In the genomic region with DNA sequence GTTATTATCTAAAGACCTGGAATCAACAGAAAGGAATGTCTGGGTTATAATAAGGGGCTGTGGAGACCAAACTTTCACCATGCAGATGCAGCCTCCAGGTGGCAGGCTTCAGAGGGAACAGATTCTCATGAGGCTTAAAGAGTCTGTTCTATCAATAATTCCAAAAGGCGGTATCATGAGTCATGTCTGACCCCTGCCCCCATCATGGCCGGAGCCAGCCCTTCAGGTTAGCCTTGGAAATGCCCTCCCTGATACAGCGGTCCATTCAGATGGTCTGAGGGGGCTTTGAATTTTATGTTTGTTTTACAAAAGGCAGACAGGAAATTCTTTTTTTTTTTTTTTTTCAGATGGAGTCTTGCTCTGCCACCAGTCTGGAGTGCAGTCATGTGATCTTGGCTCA, we compare ENCODE assay signal across 8 cellular contexts. TPM values are rescaled to one million over a fixed set of nuclear protein-coding genes. Genes with fewer than 3 reads are reported as not detected.
DNase-seq lines count a peak whose midpoint lies in the region; ATAC-seq and TF ChIP-seq lines count a peak whose summit lies in the region.

No MANE protein-coding gene starts in this region.

- no peak for ATAC-seq in GM19452 (IDR thresholded peaks at IDR 0.05; ENCODE audit: unreplicated experiment)

- H3K9ac ChIP-seq in GM23248, result no peak overlapping the region

- 0 to 5% methylated on average over 3 of the region's 3 CpGs for WGBS in GM23248 (ENCODE audit: low coverage in 1 of 2, low lambda C conversion rate in 2 of 2, missing lambda C conversion rate in 2 of 2), 2 experiments

- H3K27me3 Mint-ChIP-seq in CD14-positive monocyte (ENCODE audit: low read depth in 3 of 3), result peaks cover 4 to 9% (median 6%) of the 10 kb centered on the region in 3 donors
- H3K27me3 Mint-ChIP-seq in activated naive CD8-positive, alpha-beta T cell treated with anti-CD3 and anti-CD28 coated beads for 36 hours, result no peaks in the 10 kb centered on the region

- H3K9me2 ChIP-seq in GM23248 (ENCODE audit: insufficient read depth), result no peaks in the 10 kb centered on the region

- DNase-seq in CD14-positive monocyte (ENCODE audit: low spot score) (no peak), GM23248 (peak; percentile 81), NCI-H69 (lab: John Stamatoyannopoulos, UW) (peak; percentile 78), iPS-NIHi7 (ENCODE audit: extremely low spot score) (peak; percentile 57), NCI-H128 (lab: John Stamatoyannopoulos, UW; ENCODE audit: unreplicated experiment) (no peak)
- peak; percentile 25 for DNase-seq in activated naive CD8-positive, alpha-beta T cell treated with anti-CD3 and anti-CD28 coated beads for 36 hours
- peak; percentile 15 to 17 for DNase-seq in stimulated activated CD4-positive, alpha-beta T cell treated with anti-CD3 and anti-CD28 coated beads, Interleukin-4, amount 100 ng/mL, for 4 hours

- no peak overlapping the region for H3K4me3 ChIP-seq in GM23248

- H3K36me3 Mint-ChIP-seq in CD14-positive monocyte, result peaks cover 4 to 8% of the 10 kb centered on the region in 2 donors
- peaks cover 5% of the 10 kb centered on the region for H3K36me3 Mint-ChIP-seq in activated naive CD8-positive, alpha-beta T cell treated with anti-CD3 and anti-CD28 coated beads for 36 hours

- intact Hi-C loops in CD14-positive monocyte (cut with micrococcal nuclease), result no loop called here

- no peaks in the 10 kb centered on the region for H3K36me3 ChIP-seq in GM23248 (ENCODE audit: low read depth)

- H3K4me3 Mint-ChIP-seq in CD14-positive monocyte, result no peak overlapping the region
- no peak overlapping the region for H3K4me3 Mint-ChIP-seq in activated naive CD8-positive, alpha-beta T cell treated with anti-CD3 and anti-CD28 coated beads for 36 hours

- TF ChIP-seq CTCF in CD14-positive monocyte (IDR thresholded peaks at IDR 0.05), result peak; percentile 13

- H3K27ac ChIP-seq in GM23248, result no peak overlapping the region

- peak overlapping the region in 2 of 7 donors; percentile 14 to 38 for H3K27ac Mint-ChIP-seq in CD14-positive monocyte
- no peak overlapping the region for H3K27ac Mint-ChIP-seq in activated naive CD8-positive, alpha-beta T cell treated with anti-CD3 and anti-CD28 coated beads for 36 hours

- no peaks in the 10 kb centered on the region for H3K27me3 ChIP-seq in GM23248 (replicated peaks; ENCODE audit: insufficient read depth)

- no peak overlapping the region for H3K4me2 ChIP-seq in GM23248 (ENCODE audit: unreplicated experiment)

- H4K20me1 ChIP-seq in GM23248 (ENCODE audit: insufficient read depth), result no peaks in the 10 kb centered on the region

- in situ Hi-C loops in GM23248 (cut with MboI), result no loop called here

- H3K4me1 Mint-ChIP-seq in CD14-positive monocyte, result peaks cover 31% of the 10 kb centered on the region
- H3K4me1 Mint-ChIP-seq in activated naive CD8-positive, alpha-beta T cell treated with anti-CD3 and anti-CD28 coated beads for 36 hours, result peaks cover 3% of the 10 kb centered on the region

- peaks cover 16% of the 10 kb centered on the region for H3K4me1 ChIP-seq in GM23248 (ENCODE audit: insufficient read depth)

- no peaks in the 10 kb centered on the region for H3K79me2 ChIP-seq in GM23248 (ENCODE audit: insufficient read depth)

- peaks cover 15% of the 10 kb centered on the region; the same call in 1 of the 2 replicates for H3F3A ChIP-seq in GM23248 (ENCODE audit: insufficient read depth)

- peaks cover 0 to 16% (median 3%) of the 10 kb centered on the region in 7 donors for H3K9me3 Mint-ChIP-seq in CD14-positive monocyte
- H3K9me3 Mint-ChIP-seq in activated naive CD8-positive, alpha-beta T cell treated with anti-CD3 and anti-CD28 coated beads for 36 hours, result no peaks in the 10 kb centered on the region

- H3K9me3 ChIP-seq in GM23248 (ENCODE audit: low read depth), result no peaks in the 10 kb centered on the region

- no peak overlapping the region for H2AFZ ChIP-seq in GM23248

RNA-seq across cellular contexts. Expression of gene LAMP1, which starts 21.7 kb away (rescaled TPM):
- polyA plus RNA-seq in CD14-positive monocyte (10 to 100 TPM; 22.0 to 24.5 TPM), GM23248 (2016; fragmentation: Nextera tagmentation; extraction: Ambion mirVana) (111 and 118 TPM in 2 replicates)
- 295 and 305 TPM in 2 replicates for total RNA-seq in GM23248 (2014; rRNA removed; shearing (Covaris generic))
- total RNA-seq in activated naive CD8-positive, alpha-beta T cell treated with anti-CD3 and anti-CD28 coated beads for 36 hours, result 10 to 100 TPM; 58.4 to 61.2 TPM

Comparison
In these comparisons a context has a peak if more than half of its experiments do, and no peak if none do; other contexts are left out.
1. DNase-seq: peak in GM23248 (single experiment), NCI-H69 (single experiment), activated naive CD8-positive, alpha-beta T cell treated with anti-CD3 and anti-CD28 coated beads for 36 hours (single experiment), iPS-NIHi7 (single experiment) and stimulated activated CD4-positive, alpha-beta T cell treated with anti-CD3 and anti-CD28 coated beads, Interleukin-4, amount 100 ng/mL, for 4 hours (2 of 2); none in CD14-positive monocyte (single experiment) and NCI-H128 (single experiment).